In the genomic region with DNA sequence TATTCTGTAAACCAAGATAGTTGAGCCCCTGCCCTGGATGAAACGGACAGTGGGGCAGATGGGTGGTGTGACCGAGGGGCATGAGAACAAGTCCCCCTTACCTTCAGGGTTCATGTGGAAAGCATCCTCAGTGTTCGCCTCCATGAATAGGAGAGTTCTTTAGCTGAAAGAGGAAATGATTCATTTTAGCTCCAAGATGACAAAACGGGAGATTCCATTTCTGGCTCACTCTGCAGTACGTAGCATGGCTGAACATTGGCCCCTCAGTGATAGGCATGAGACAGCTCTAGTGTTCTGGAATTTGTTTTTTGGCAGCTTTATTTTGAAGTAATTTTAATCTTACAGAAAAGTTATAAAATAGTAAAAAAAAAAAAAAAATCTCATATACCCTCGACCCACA, we compare ENCODE assay signal across 9 cellular contexts.
DNase-seq lines count a peak whose midpoint lies in the region; ATAC-seq and TF ChIP-seq lines count a peak whose summit lies in the region.
"Had no signal": no experiment of that assay in that cellular context is flagged by ENCODE, and none has a peak within 500 bp of the region (broad histone marks: within the 10 kb centered on the region; RNA-seq: fewer than 3 reads in every experiment).

No MANE protein-coding gene starts in this region.

- DNase-seq in adipocyte (ENCODE audit: low read depth) (peak; percentile 22), right atrium auricular region (ENCODE audit: low spot score) (no peak), OCI-LY7 (ENCODE audit: low spot score) (no peak)
- DNase-seq in stimulated activated effector memory CD8-positive, alpha-beta T cell treated with anti-CD3 and anti-CD28 coated beads, Interleukin-12 subunit alpha, Interleukin-12 subunit beta, amount 100 ng/mL, for 72 hours (ENCODE audit: low spot score in 2 of 2) = no peak
- DNase-seq: NCI-H1694 treated with DMSO at 0.1 percent for 48 hours had no signal

- intact Hi-C loops in OCI-LY7 (cut with micrococcal nuclease; ENCODE audit: unreplicated experiment) = no loop called here

- no peaks in the 10 kb centered on the region for H3K9me2 ChIP-seq in OCI-LY7 (ENCODE audit: insufficient read depth, low read length)

- no peaks in the 10 kb centered on the region for H3K36me3 ChIP-seq in adipocyte (ENCODE audit: control insufficient read depth, insufficient read depth, low read length, severe bottlenecking)
- no peaks in the 10 kb centered on the region for H3K36me3 ChIP-seq in right atrium auricular region
- H3K36me3 ChIP-seq in OCI-LY7 (ENCODE audit: insufficient read depth, low read length) = no peaks in the 10 kb centered on the region

- H2AFZ ChIP-seq in OCI-LY7 (ENCODE audit: low read length) = no peak overlapping the region

- ATAC-seq in GM18511 (IDR thresholded peaks at IDR 0.05; ENCODE audit: unreplicated experiment) (peak; percentile 56), HG03045 (IDR thresholded peaks at IDR 0.05; ENCODE audit: unreplicated experiment) (peak; percentile 62), GM19395 (IDR thresholded peaks at IDR 0.05; ENCODE audit: unreplicated experiment) (no peak)
- ATAC-seq in stimulated activated effector memory CD8-positive, alpha-beta T cell treated with anti-CD3 and anti-CD28 coated beads, Interleukin-12 subunit alpha, Interleukin-12 subunit beta, amount 100 ng/mL, for 72 hours = peak; percentile 59

- H4K20me1 ChIP-seq in OCI-LY7 (ENCODE audit: insufficient read depth, low read length) = no peaks in the 10 kb centered on the region

- H3K9me3 Mint-ChIP-seq in stimulated activated effector memory CD8-positive, alpha-beta T cell treated with anti-CD3 and anti-CD28 coated beads, Interleukin-12 subunit alpha, Interleukin-12 subunit beta, amount 100 ng/mL, for 72 hours = peaks cover 2% of the 10 kb centered on the region
- H3K9me3 Mint-ChIP-seq: activated T-helper 2 cell treated with anti-CD3 and anti-CD28 coated beads, Interferon-gamma antibody, Interleukin-2, Interleukin-4, amounts not matched to agents 10 μg/mL and 5 μg/mL and 100 μg/mL, durations not matched to agents 14 hours and 24 hours and 36 hours had no signal

- H3K4me3 Mint-ChIP-seq in stimulated activated effector memory CD8-positive, alpha-beta T cell treated with anti-CD3 and anti-CD28 coated beads, Interleukin-12 subunit alpha, Interleukin-12 subunit beta, amount 100 ng/mL, for 72 hours = no peak overlapping the region

- no peak overlapping the region for H3K4me3 ChIP-seq in adipocyte (ENCODE audit: low read length)
- no peak overlapping the region for H3K4me3 ChIP-seq in right atrium auricular region
- H3K4me3 ChIP-seq in OCI-LY7 (ENCODE audit: low read depth, low read length, poor library complexity, severe bottlenecking) = no peak overlapping the region

- H3K9ac ChIP-seq in adipocyte (ENCODE audit: low read length) = no peak overlapping the region

- H3K27ac Mint-ChIP-seq in stimulated activated effector memory CD8-positive, alpha-beta T cell treated with anti-CD3 and anti-CD28 coated beads, Interleukin-12 subunit alpha, Interleukin-12 subunit beta, amount 100 ng/mL, for 72 hours = no peak overlapping the region
- H3K27ac Mint-ChIP-seq: activated T-helper 2 cell treated with anti-CD3 and anti-CD28 coated beads, Interferon-gamma antibody, Interleukin-2, Interleukin-4, amounts not matched to agents 10 μg/mL and 5 μg/mL and 100 μg/mL, durations not matched to agents 14 hours and 24 hours and 36 hours had no signal

- TF ChIP-seq CTCF in right atrium auricular region (IDR thresholded peaks at IDR 0.05) = no peak
- no peak for TF ChIP-seq CTCF in OCI-LY7 (conservative IDR thresholded peaks at IDR 0.05; ENCODE audit: low read length)

- POLR2A ChIA-PET in OCI-LY7 (lab: Charles Lee) = interaction anchor here (0.6 to 0.7 kb wide), 2 partner anchors 31 to 33 kb away, joined by 3 to 6 read pairs; no protein-coding TSS in a partner anchor

- H3K4me1 ChIP-seq in adipocyte (ENCODE audit: control insufficient read depth, insufficient read depth, low read length) (peaks cover 17% of the 10 kb centered on the region), right atrium auricular region (no peaks in the 10 kb centered on the region), OCI-LY7 (ENCODE audit: insufficient read depth, low read length, poor library complexity, severe bottlenecking) (no peaks in the 10 kb centered on the region)

- H3K9me3 ChIP-seq in adipocyte (ENCODE audit: control insufficient read depth, low read length) (no peaks in the 10 kb centered on the region), right atrium auricular region (no peaks in the 10 kb centered on the region), OCI-LY7 (ENCODE audit: low read length) (no peaks in the 10 kb centered on the region)

- H3K27me3 ChIP-seq in adipocyte (replicated peaks; ENCODE audit: control insufficient read depth, insufficient read depth, low read length) (no peaks in the 10 kb centered on the region), right atrium auricular region (no peaks in the 10 kb centered on the region)

- no peaks in the 10 kb centered on the region for H3K4me1 Mint-ChIP-seq in stimulated activated effector memory CD8-positive, alpha-beta T cell treated with anti-CD3 and anti-CD28 coated beads, Interleukin-12 subunit alpha, Interleukin-12 subunit beta, amount 100 ng/mL, for 72 hours

- H3K36me3 Mint-ChIP-seq in stimulated activated effector memory CD8-positive, alpha-beta T cell treated with anti-CD3 and anti-CD28 coated beads, Interleukin-12 subunit alpha, Interleukin-12 subunit beta, amount 100 ng/mL, for 72 hours = no peaks in the 10 kb centered on the region

- BruUV-seq in OCI-LY7 (replicated peaks; lab: Mats Ljungman, UMichigan) = no TSS peak

- H3K27ac ChIP-seq in right atrium auricular region (no peak overlapping the region), OCI-LY7 (ENCODE audit: low read depth, low read length, poor library complexity, severe bottlenecking) (no peak overlapping the region)

- no peak overlapping the region for H3K4me2 ChIP-seq in OCI-LY7 (ENCODE audit: low read length)

- CTCF ChIA-PET in OCI-LY7 (lab: Charles Lee; ENCODE audit: unreplicated experiment) = no interaction called here

- H3K79me2 ChIP-seq in OCI-LY7 (ENCODE audit: insufficient read depth, low read depth, low read length) = no peaks in the 10 kb centered on the region
